Comparison of ENCODE assay signal across 1 cellular context in genomic region chr1:79430437-79430836, GRCh38.
TF ChIP-seq lines count a peak whose summit lies in the region.

No MANE protein-coding gene starts in this region.

TF ChIP-seq in WTC11, 78 proteins besides CTCF, POLR2A, EP300 and RAD21 (continued from another document):
- TF ChIP-seq CDX4 (CRISPR knock-in tag; IDR thresholded peaks at IDR 0.05; ENCODE audit: borderline replicate concordance) (no peak), USF1 (CRISPR knock-in tag; IDR thresholded peaks at IDR 0.05) (no peak), SOX15 (CRISPR knock-in tag; IDR thresholded peaks at IDR 0.05) (no peak), ETV6 (CRISPR knock-in tag; IDR thresholded peaks at IDR 0.05) (no peak), ZNF423 (CRISPR knock-in tag; IDR thresholded peaks at IDR 0.05) (no peak), ZNF425 (CRISPR knock-in tag; conservative IDR thresholded peaks at IDR 0.05) (no peak), ZBTB21 (CRISPR knock-in tag; IDR thresholded peaks at IDR 0.05; ENCODE audit: borderline replicate concordance) (no peak), TP53 (CRISPR knock-in tag; IDR thresholded peaks at IDR 0.05) (no peak), AFF4 (CRISPR knock-in tag; IDR thresholded peaks at IDR 0.05; ENCODE audit: borderline replicate concordance) (no peak), ZNF232 (CRISPR knock-in tag; IDR thresholded peaks at IDR 0.05) (no peak), NR1H2 (CRISPR knock-in tag; IDR thresholded peaks at IDR 0.05) (no peak), ZNF138 (CRISPR knock-in tag; conservative IDR thresholded peaks at IDR 0.05) (no peak)
